Comparison of ENCODE assay signal across 33 cellular contexts in the genomic region with DNA sequence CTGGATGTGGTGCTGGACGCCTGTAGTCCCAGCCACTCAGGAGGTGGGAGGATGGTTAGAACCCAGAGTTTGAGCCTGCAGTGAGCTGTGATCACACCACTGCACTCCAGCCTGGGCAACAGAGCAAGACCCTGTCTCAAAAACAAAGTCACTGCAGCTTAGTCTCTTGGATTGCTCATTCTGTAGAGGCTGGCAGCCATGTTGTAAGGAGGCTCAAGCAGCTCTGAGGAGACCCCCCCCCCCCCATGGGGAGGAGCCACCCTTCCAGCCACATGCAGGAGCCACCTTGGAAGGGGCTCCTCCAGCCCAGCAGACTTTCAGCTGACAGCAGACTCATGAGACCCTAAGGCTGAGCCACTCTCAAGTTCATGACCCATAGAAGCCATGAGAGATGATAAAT.
"Had no signal": no experiment of that assay in that cellular context is flagged by ENCODE, and none has a peak within 500 bp of the region (broad histone marks: within the 10 kb centered on the region; RNA-seq: fewer than 3 reads in every experiment).

No MANE protein-coding gene starts in this region.

- ATAC-seq: activated CD4-positive, alpha-beta T cell treated with anti-CD3 and anti-CD28 coated beads for 36 hours; activated CD4-positive, CD25-positive, alpha-beta regulatory T cell treated with anti-CD3 and anti-CD28 coated beads, Interleukin-2, amount 50 U/mL, for 24 hours; activated CD8-positive, alpha-beta T cell treated with anti-CD3 and anti-CD28 coated beads, Interleukin-2, amount 10 ng/mL, durations not matched to agents 7 days and 5 days; activated naive CD8-positive, alpha-beta T cell treated with anti-CD3 and anti-CD28 coated beads, Interleukin-2, amount 50 U/mL, for 24 hours; PC-3 had no signal

- H3K27me3 Mint-ChIP-seq: activated CD4-positive, alpha-beta T cell treated with anti-CD3 and anti-CD28 coated beads for 36 hours; activated CD4-positive, alpha-beta T cell treated with anti-CD3 and anti-CD28 coated beads, Interleukin-2, amount 10 ng/mL, durations not matched to agents 7 days and 5 days; activated naive CD8-positive, alpha-beta T cell had no signal

- DNase-seq: activated CD4-positive, alpha-beta T cell treated with anti-CD3 and anti-CD28 coated beads for 36 hours; activated CD4-positive, alpha-beta T cell treated with anti-CD3 and anti-CD28 coated beads, Interleukin-2, amount 10 ng/mL, durations not matched to agents 7 days and 5 days; activated CD4-positive, alpha-beta T cell treated with anti-CD3 and anti-CD28 coated beads, Interleukin-2, amount 50 U/mL, for 48 hours; activated CD8-positive, alpha-beta memory T cell treated with anti-CD3 and anti-CD28 coated beads, Interleukin-2, amount 50 U/mL, for 48 hours; activated CD8-positive, alpha-beta T cell treated with anti-CD3 and anti-CD28 coated beads, Interleukin-2, amount 10 ng/mL, durations not matched to agents 7 days and 5 days; activated effector memory CD4-positive, alpha-beta T cell treated with Interleukin-2 at 50 U/mL for 16 hours; activated naive CD4-positive, alpha-beta T cell treated with anti-CD3 and anti-CD28 coated beads, Interleukin-2, amount 10 ng/mL, durations not matched to agents 7 days and 5 days; activated naive CD8-positive, alpha-beta T cell treated with anti-CD3 and anti-CD28 coated beads, Interleukin-2, amount 50 U/mL, for 24 hours; activated T-cell treated with anti-CD3 and anti-CD28 coated beads, Interleukin-2, amount 50 U/mL, for 48 hours; anterior cingulate cortex; central memory CD4-positive, alpha-beta T cell; Karpas-422; KBM-7; MG63; NCI-H1092; NCI-H1417; NCI-H146; NCI-H187; NCI-H2029 treated with DMSO at 0.1 percent for 48 hours; NCI-H2107; NCI-H2171; NCI-H510A; NCI-H526; NCI-H748 treated with DMSO at 0.1 percent for 48 hours; NK-92 treated with Interleukin-12 subunit alpha and Interleukin-12 subunit beta, amount 100 ng/mL, for 24 hours; PC-3; Peyer's patch; RPMI8226 had no signal

- H3K27ac Mint-ChIP-seq: activated CD4-positive, alpha-beta T cell treated with anti-CD3 and anti-CD28 coated beads for 36 hours; activated CD4-positive, alpha-beta T cell treated with anti-CD3 and anti-CD28 coated beads, Interleukin-2, amount 10 ng/mL, durations not matched to agents 7 days and 5 days; activated naive CD4-positive, alpha-beta T cell treated with anti-CD3 and anti-CD28 coated beads, Interleukin-2, amount 10 ng/mL, durations not matched to agents 7 days and 5 days; activated naive CD8-positive, alpha-beta T cell; activated naive CD8-positive, alpha-beta T cell treated with anti-CD3 and anti-CD28 coated beads, Interleukin-2, amount 50 U/mL, for 24 hours; T-helper 1 cell treated with Interleukin-12 subunit alpha and Interleukin-12 subunit beta and Interleukin-4 antibody, amounts not matched to agents 30 μg/mL and 1 μg/mL, for 36 hours; T-helper 2 cell treated with Interferon-gamma antibody and Interleukin-4, amounts not matched to agents 5 μg/mL and 100 μg/mL, for 36 hours had no signal

- H3K4me3 ChIP-seq: MG63, Peyer's patch had no signal

- H3K9me3 ChIP-seq: MG63, Peyer's patch had no signal

- H3K36me3 Mint-ChIP-seq: brain had no signal

- H3K36me3 ChIP-seq: MG63, Peyer's patch had no signal

- H3K27me3 ChIP-seq: Peyer's patch had no signal

- H3K27ac ChIP-seq: Peyer's patch had no signal

- H3K4me3 Mint-ChIP-seq: activated CD4-positive, alpha-beta T cell treated with anti-CD3 and anti-CD28 coated beads for 36 hours; activated CD4-positive, alpha-beta T cell treated with anti-CD3 and anti-CD28 coated beads, Interleukin-2, amount 10 ng/mL, durations not matched to agents 7 days and 5 days; activated CD8-positive, alpha-beta T cell treated with anti-CD3 and anti-CD28 coated beads, Interleukin-2, amount 10 ng/mL, durations not matched to agents 7 days and 5 days; activated naive CD4-positive, alpha-beta T cell treated with anti-CD3 and anti-CD28 coated beads, Interleukin-2, amount 10 ng/mL, durations not matched to agents 7 days and 5 days; activated naive CD8-positive, alpha-beta T cell; activated naive CD8-positive, alpha-beta T cell treated with anti-CD3 and anti-CD28 coated beads, Interleukin-2, amount 50 U/mL, for 24 hours; brain; T-helper 1 cell treated with Interleukin-12 subunit alpha and Interleukin-12 subunit beta and Interleukin-4 antibody, amounts not matched to agents 30 μg/mL and 1 μg/mL, for 36 hours; T-helper 2 cell treated with Interferon-gamma antibody and Interleukin-4, amounts not matched to agents 5 μg/mL and 100 μg/mL, for 36 hours had no signal
